ENCODE assay signal across 10 cellular contexts in genomic region chr1:156497078-156497742, GRCh38. TPM values are rescaled to one million over a fixed set of nuclear protein-coding genes. Genes with fewer than 3 reads are reported as not detected.
DNase-seq lines count a peak whose midpoint lies in the region; ATAC-seq and TF ChIP-seq lines count a peak whose summit lies in the region.
"Had no signal": no experiment of that assay in that cellular context is flagged by ENCODE, and none has a peak within 500 bp of the region (broad histone marks: within the 10 kb centered on the region; RNA-seq: fewer than 3 reads in every experiment).

No MANE protein-coding gene starts in this region.

- no peaks in the 10 kb centered on the region for H3K27me3 Mint-ChIP-seq in activated naive CD4-positive, alpha-beta T cell treated with anti-CD3 and anti-CD28 coated beads, Interleukin-2, amount 50 U/mL, for 24 hours

- in situ Hi-C loops in brain microvascular endothelial cell (cut with HindIII; ENCODE audit: low pct_ligation_motif_present, low sequenced_read_pairs): no loop called here

- H3K4me3 ChIP-seq in brain microvascular endothelial cell (ENCODE audit: low read depth, low read length) (peak overlapping the region; percentile 5), muscle layer of duodenum (ENCODE audit: low read depth in 1 of 2, low read length in 2 of 2) (peak overlapping the region; percentile 71 to 87), upper lobe of right lung (peak overlapping the region; percentile 94), BE2C (ENCODE audit: low read depth, low read length) (no peak overlapping the region)

- H3K4me1 ChIP-seq in muscle layer of duodenum (ENCODE audit: control insufficient read depth in 1 of 2, insufficient read depth in 2 of 2, low read length in 2 of 2) (peaks cover 56 to 76% of the 10 kb centered on the region in 2 donors), upper lobe of right lung (peaks cover 75% of the 10 kb centered on the region), BE2C (peaks cover 17% of the 10 kb centered on the region)

- TF ChIP-seq CTCF in brain microvascular endothelial cell (IDR thresholded peaks at IDR 0.05; ENCODE audit: low read depth, low read length, missing control alignments) (no peak), upper lobe of right lung (IDR thresholded peaks at IDR 0.05) (no peak), BE2C (IDR thresholded peaks at IDR 0.05; ENCODE audit: low read depth, low read length) (no peak)

- ATAC-seq in upper lobe of right lung (no peak), HG03097 (IDR thresholded peaks at IDR 0.05; ENCODE audit: low FRiP score, unreplicated experiment) (no peak)

- H3K36me3 ChIP-seq in brain microvascular endothelial cell (replicated peaks): peaks cover 5% of the 10 kb centered on the region
- peaks cover 0 to 20% of the 10 kb centered on the region in 2 donors for H3K36me3 ChIP-seq in muscle layer of duodenum (ENCODE audit: control insufficient read depth in 1 of 2, insufficient read depth in 2 of 2, low read length in 2 of 2)
- peaks cover 7% of the 10 kb centered on the region for H3K36me3 ChIP-seq in upper lobe of right lung
- H3K36me3 ChIP-seq in BE2C: peaks cover 10% of the 10 kb centered on the region

- H3K9me3 ChIP-seq in muscle layer of duodenum (ENCODE audit: control insufficient read depth in 1 of 2, low read length in 2 of 2): no peaks in the 10 kb centered on the region
- no peaks in the 10 kb centered on the region for H3K9me3 ChIP-seq in upper lobe of right lung
- no peaks in the 10 kb centered on the region for H3K9me3 ChIP-seq in BE2C

- H3K36me3 Mint-ChIP-seq in activated naive CD4-positive, alpha-beta T cell treated with anti-CD3 and anti-CD28 coated beads, Interleukin-2, amount 50 U/mL, for 24 hours: peaks cover 2% of the 10 kb centered on the region

- intact Hi-C loops in upper lobe of right lung (cut with DNase I): no loop called here

- peak overlapping the region; percentile 65 for H3K27ac Mint-ChIP-seq in activated naive CD4-positive, alpha-beta T cell treated with anti-CD3 and anti-CD28 coated beads, Interleukin-2, amount 50 U/mL, for 24 hours

- no peak overlapping the region for H3K27ac ChIP-seq in brain microvascular endothelial cell
- H3K27ac ChIP-seq in muscle layer of duodenum (ENCODE audit: low read length): peak overlapping the region; percentile 13
- H3K27ac ChIP-seq in upper lobe of right lung: peak overlapping the region; percentile 6
- H3K27ac ChIP-seq: C4-2B had no signal

- H3K27me3 ChIP-seq in brain microvascular endothelial cell (replicated peaks) (no peaks in the 10 kb centered on the region), muscle layer of duodenum (ENCODE audit: low read depth, low read length) (no peaks in the 10 kb centered on the region), upper lobe of right lung (no peaks in the 10 kb centered on the region), BE2C (no peaks in the 10 kb centered on the region)

- no peaks in the 10 kb centered on the region for H3K9me3 Mint-ChIP-seq in activated naive CD4-positive, alpha-beta T cell treated with anti-CD3 and anti-CD28 coated beads, Interleukin-2, amount 50 U/mL, for 24 hours

- peaks cover 77% of the 10 kb centered on the region for H3K4me1 Mint-ChIP-seq in activated naive CD4-positive, alpha-beta T cell treated with anti-CD3 and anti-CD28 coated beads, Interleukin-2, amount 50 U/mL, for 24 hours

- peak overlapping the region; percentile 92 for H3K4me3 Mint-ChIP-seq in activated naive CD4-positive, alpha-beta T cell treated with anti-CD3 and anti-CD28 coated beads, Interleukin-2, amount 50 U/mL, for 24 hours

- no peak for DNase-seq in activated naive CD4-positive, alpha-beta T cell (lab: John Stamatoyannopoulos, UW)
- DNase-seq in brain microvascular endothelial cell: no peak
- peak; percentile 26 for DNase-seq in upper lobe of right lung
- DNase-seq in BE2C: no peak
- no peak for DNase-seq in activated effector memory CD4-positive, alpha-beta T cell treated with anti-CD3 and anti-CD28 coated beads, Interleukin-2, amount 50 U/mL, for 16 hours
- DNase-seq: SHP77 treated with DMSO at 0.1 percent for 48 hours had no signal

RNA-seq across cellular contexts. Expression of gene MEF2D, which starts 3.4 kb away (rescaled TPM):
- 60.8 TPM for total RNA-seq in upper lobe of right lung
- 55.3 TPM for polyA plus RNA-seq in BE2C (2012; ENCODE audit: insufficient read depth, insufficient read length, low read depth)
